In genomic region chr5:56711191-56711590, GRCh38 we compare ENCODE assay signal across 15 cellular contexts.
DNase-seq lines count a peak whose midpoint lies in the region; ATAC-seq and TF ChIP-seq lines count a peak whose summit lies in the region.
"Had no signal": no experiment of that assay in that cellular context is flagged by ENCODE, and none has a peak within 500 bp of the region (broad histone marks: within the 10 kb centered on the region; RNA-seq: fewer than 3 reads in every experiment).

No MANE protein-coding gene starts in this region.

- H3K27me3 Mint-ChIP-seq in activated CD4-positive, alpha-beta T cell treated with anti-CD3 and anti-CD28 coated beads, Interleukin-2, amount 10 ng/mL, durations not matched to agents 24 days and 14 days, result peaks cover 12% of the 10 kb centered on the region
- H3K27me3 Mint-ChIP-seq in progenitor cell of endocrine pancreas, result peaks cover 5% of the 10 kb centered on the region

- in situ Hi-C loops in mammary epithelial cell (cut with MboI; ENCODE audit: low sequenced_read_pairs in 2 of 2), result no loop called here

- H3K27ac ChIP-seq in mammary epithelial cell (ENCODE audit: insufficient read depth, low read depth, low read length) (no peak overlapping the region), trophoblast cell (ENCODE audit: low read depth, low read length) (no peak overlapping the region), body of pancreas (no peak overlapping the region)
- H3K27ac ChIP-seq: A549, tibial nerve had no signal

- H3K9me3 Mint-ChIP-seq in activated CD4-positive, alpha-beta T cell treated with anti-CD3 and anti-CD28 coated beads, Interleukin-2, amount 10 ng/mL, durations not matched to agents 24 days and 14 days, result peaks cover 5% of the 10 kb centered on the region
- H3K9me3 Mint-ChIP-seq in progenitor cell of endocrine pancreas (ENCODE audit: low read depth), result peaks cover 19% of the 10 kb centered on the region
- H3K9me3 Mint-ChIP-seq: central memory CD8-positive, alpha-beta T cell had no signal

- no peak overlapping the region for H4K12ac ChIP-seq in trophoblast cell (ENCODE audit: low read depth, low read length)

- 96% methylated on average over 2 of the region's 2 CpGs for WGBS in mammary epithelial cell (ENCODE audit: low coverage, missing lambda C conversion rate)
- WGBS in trophoblast cell (ENCODE audit: extremely low coverage, insufficient coverage, insufficient read length), result no CpG with 5 or more reads among the region's 2 CpGs
- 91 to 96% methylated on average over 2 of the region's 2 CpGs for WGBS in body of pancreas, 2 donors

- BruUV-seq in mammary epithelial cell (replicated peaks; lab: Mats Ljungman, UMichigan), result no TSS peak

- H3K27me3 ChIP-seq in mammary epithelial cell (ENCODE audit: insufficient read depth, low read length), result no peaks in the 10 kb centered on the region
- no peaks in the 10 kb centered on the region for H3K27me3 ChIP-seq in trophoblast cell (ENCODE audit: insufficient read depth, low read length)
- no peaks in the 10 kb centered on the region for H3K27me3 ChIP-seq in body of pancreas
- H3K27me3 ChIP-seq: MG63, tibial nerve had no signal

- H3K23ac ChIP-seq in trophoblast cell (ENCODE audit: low read length), result no peak overlapping the region

- no peak overlapping the region for H3K4me2 ChIP-seq in mammary epithelial cell (ENCODE audit: insufficient read depth, low read depth, low read length)
- H3K4me2 ChIP-seq in trophoblast cell (ENCODE audit: low read length), result no peak overlapping the region
- H3K4me2 ChIP-seq: A549 had no signal

- H3K4ac ChIP-seq in trophoblast cell (ENCODE audit: low read depth, low read length), result no peak overlapping the region

- H4K20me1 ChIP-seq in mammary epithelial cell (ENCODE audit: insufficient read depth, low read length), result no peaks in the 10 kb centered on the region

- H3K9me3 ChIP-seq in mammary epithelial cell (replicated peaks; ENCODE audit: insufficient read depth, low read length), result no peaks in the 10 kb centered on the region
- H3K9me3 ChIP-seq in trophoblast cell (ENCODE audit: insufficient read depth, low read depth, low read length), result no peaks in the 10 kb centered on the region
- no peaks in the 10 kb centered on the region for H3K9me3 ChIP-seq in body of pancreas
- H3K9me3 ChIP-seq: A549, MG63 had no signal

- intact Hi-C loops in activated CD4-positive, alpha-beta T cell treated with anti-CD3 and anti-CD28 coated beads, Interleukin-2, amount 10 ng/mL, durations not matched to agents 24 days and 14 days (cut with micrococcal nuclease), result loop anchor here (2.0 to 5.0 kb wide), 2 partner anchors 18 to 106 kb away; partner anchors contain the start of gene MAP3K1
- intact Hi-C loops in mammary epithelial cell (cut with micrococcal nuclease) (no loop called here), body of pancreas (cut with DNase I) (no loop called here)

- H3K14ac ChIP-seq in trophoblast cell (ENCODE audit: low read length), result no peak overlapping the region

- H2BK5ac ChIP-seq in trophoblast cell (ENCODE audit: low read depth, low read length, poor library complexity), result no peak overlapping the region

- H2AFZ ChIP-seq in mammary epithelial cell (ENCODE audit: low read depth, low read length), result no peak overlapping the region
- no peak overlapping the region for H2AFZ ChIP-seq in trophoblast cell (ENCODE audit: insufficient read depth, low read length, poor library complexity)

- ATAC-seq in body of pancreas, result no peak
- ATAC-seq: A549 had no signal

- no peaks in the 10 kb centered on the region for H3K4me1 ChIP-seq in mammary epithelial cell (ENCODE audit: insufficient read depth, low read length)
- H3K4me1 ChIP-seq in trophoblast cell (ENCODE audit: control insufficient read depth in 1 of 2, insufficient read depth in 2 of 2, low read length in 2 of 2), result no peaks in the 10 kb centered on the region
- peaks cover 13% of the 10 kb centered on the region for H3K4me1 ChIP-seq in body of pancreas
- H3K4me1 ChIP-seq: A549, tibial nerve had no signal

- CTCF ChIA-PET in mammary epithelial cell (lab: Charles Lee; ENCODE audit: low non-redundant PET), result no interaction called here

- H3K27ac Mint-ChIP-seq in activated CD4-positive, alpha-beta T cell treated with anti-CD3 and anti-CD28 coated beads, Interleukin-2, amount 10 ng/mL, durations not matched to agents 24 days and 14 days, result no peak overlapping the region
- H3K27ac Mint-ChIP-seq in progenitor cell of endocrine pancreas, result no peak overlapping the region

- peaks cover 15% of the 10 kb centered on the region for H3K4me1 Mint-ChIP-seq in activated CD4-positive, alpha-beta T cell treated with anti-CD3 and anti-CD28 coated beads, Interleukin-2, amount 10 ng/mL, durations not matched to agents 24 days and 14 days
- peaks cover 21% of the 10 kb centered on the region for H3K4me1 Mint-ChIP-seq in progenitor cell of endocrine pancreas (ENCODE audit: low read depth)
- H3K4me1 Mint-ChIP-seq: central memory CD8-positive, alpha-beta T cell had no signal

- no peak overlapping the region for H3K18ac ChIP-seq in trophoblast cell (ENCODE audit: low read length)

- H2AK5ac ChIP-seq in trophoblast cell (ENCODE audit: low read length), result no peak overlapping the region

- no peaks in the 10 kb centered on the region for H3K36me3 ChIP-seq in mammary epithelial cell (ENCODE audit: insufficient read depth, low read length)
- no peaks in the 10 kb centered on the region for H3K36me3 ChIP-seq in trophoblast cell (ENCODE audit: control insufficient read depth in 1 of 2, insufficient read depth in 2 of 2, low read length in 2 of 2)
- no peaks in the 10 kb centered on the region for H3K36me3 ChIP-seq in body of pancreas (replicated peaks in 1 of 2; ENCODE audit: insufficient read depth in 1 of 2, low read depth in 2 of 2)
- H3K36me3 ChIP-seq: MG63, tibial nerve had no signal

- H3K79me2 ChIP-seq in mammary epithelial cell (ENCODE audit: insufficient read depth, low read length) (no peaks in the 10 kb centered on the region), trophoblast cell (ENCODE audit: control insufficient read depth, insufficient read depth, low read length, poor library complexity) (no peaks in the 10 kb centered on the region)

- no peak for TF ChIP-seq POLR2A in body of pancreas (IDR thresholded peaks at IDR 0.05)

- H3K79me1 ChIP-seq in trophoblast cell (ENCODE audit: low read length), result no peaks in the 10 kb centered on the region

- H3K36me3 Mint-ChIP-seq in activated CD4-positive, alpha-beta T cell treated with anti-CD3 and anti-CD28 coated beads, Interleukin-2, amount 10 ng/mL, durations not matched to agents 24 days and 14 days (ENCODE audit: low read depth), result peaks cover 2% of the 10 kb centered on the region
- H3K36me3 Mint-ChIP-seq in progenitor cell of endocrine pancreas (ENCODE audit: insufficient read depth), result no peaks in the 10 kb centered on the region

- H4K8ac ChIP-seq in trophoblast cell (ENCODE audit: low read depth, low read length), result no peak overlapping the region

- no peak overlapping the region for H3K4me3 Mint-ChIP-seq in activated CD4-positive, alpha-beta T cell treated with anti-CD3 and anti-CD28 coated beads, Interleukin-2, amount 10 ng/mL, durations not matched to agents 24 days and 14 days
- H3K4me3 Mint-ChIP-seq in progenitor cell of endocrine pancreas (ENCODE audit: low read depth), result no peak overlapping the region
- H3K4me3 Mint-ChIP-seq: central memory CD8-positive, alpha-beta T cell had no signal

- dilution Hi-C loops in mammary epithelial cell (cut with HindIII; ENCODE audit: low sequenced_read_pairs), result no loop called here

- no peak for TF ChIP-seq CTCF in mammary epithelial cell (conservative IDR thresholded peaks at IDR 0.05 in 1 of 2, IDR thresholded peaks at IDR 0.05 in 1 of 2; ENCODE audit: extremely low read depth in 1 of 2, insufficient read depth in 1 of 2, low read depth in 1 of 2, low read length in 2 of 2)
- no peak for TF ChIP-seq CTCF in progenitor cell of endocrine pancreas (IDR thresholded peaks at IDR 0.05; ENCODE audit: unreplicated experiment)
- TF ChIP-seq CTCF in body of pancreas (IDR thresholded peaks at IDR 0.05), result no peak

- H2BK12ac ChIP-seq in trophoblast cell (ENCODE audit: low read length), result no peak overlapping the region

- H3K9ac ChIP-seq in mammary epithelial cell (ENCODE audit: insufficient read depth, low read length), result no peak overlapping the region
- no peak overlapping the region for H3K9ac ChIP-seq in trophoblast cell (ENCODE audit: low read length)

- no peak overlapping the region for H3K4me3 ChIP-seq in mammary epithelial cell (replicated peaks in 1 of 3; ENCODE audit: insufficient read depth in 1 of 3, low read depth in 2 of 3, low read length in 3 of 3)
- no peak overlapping the region for H3K4me3 ChIP-seq in trophoblast cell (ENCODE audit: low read depth, low read length)
- no peak overlapping the region for H3K4me3 ChIP-seq in body of pancreas
- H3K4me3 ChIP-seq: A549, MG63, tibial nerve had no signal

- DNase-seq in activated CD4-positive, alpha-beta T cell treated with anti-CD3 and anti-CD28 coated beads, Interleukin-2, amount 10 ng/mL, durations not matched to agents 24 days and 14 days, result peak; percentile 70
- no peak for DNase-seq in activated CD4-positive, alpha-beta T cell treated with anti-CD3 and anti-CD28 coated beads, Interleukin-2, amount 50 U/mL, for 1 hour
- DNase-seq in M059J (ENCODE audit: low read depth) (peak; percentile 90), mammary epithelial cell (peak; percentile 51), trophoblast cell (peak; percentile 65 to 73), progenitor cell of endocrine pancreas (ENCODE audit: low spot score, unreplicated experiment) (no peak), body of pancreas (no peak), GOT3 (lab: John Stamatoyannopoulos, UW) (no peak)
- DNase-seq: DMS53, mesendoderm, MG63, nucleus accumbens had no signal

- H2BK120ac ChIP-seq in trophoblast cell (ENCODE audit: insufficient read depth, low read length, poor library complexity), result no peak overlapping the region

- no peak overlapping the region for H4K91ac ChIP-seq in trophoblast cell (ENCODE audit: low read depth, low read length)

Comparison
In these comparisons a context has a peak if more than half of its experiments do, and no peak if none do; other contexts are left out.
1. DNase-seq: peak in activated CD4-positive, alpha-beta T cell treated with anti-CD3 and anti-CD28 coated beads, Interleukin-2, amount 10 ng/mL, durations not matched to agents 24 days and 14 days (single experiment), M059J (single experiment), mammary epithelial cell (single experiment) and trophoblast cell (2 of 2); none in activated CD4-positive, alpha-beta T cell treated with anti-CD3 and anti-CD28 coated beads, Interleukin-2, amount 50 U/mL, for 1 hour (single experiment), progenitor cell of endocrine pancreas (single experiment), body of pancreas (0 of 4) and GOT3 (single experiment).